2 cellular contexts compared by ENCODE assay signal in genomic region chr9:127753556-127753955, GRCh38.
A peak's percentile ranks its signal among the peaks of the same experiment; 100 is the strongest.
TF ChIP-seq lines count a peak whose summit lies in the region.

No MANE protein-coding gene starts in this region.

TF ChIP-seq in GM23338, 12 proteins besides CTCF, POLR2A, EP300 and RAD21:
- no peak for TF ChIP-seq JUNB (IDR thresholded peaks at IDR 0.05; ENCODE audit: unreplicated experiment)
- TF ChIP-seq EZH2 (IDR thresholded peaks at IDR 0.05; ENCODE audit: low read depth, unreplicated experiment), result no peak
- no peak for TF ChIP-seq EZH2phosphoT487 (IDR thresholded peaks at IDR 0.05; ENCODE audit: unreplicated experiment)
- TF ChIP-seq ZNF114 (CRISPR knock-in tag; IDR thresholded peaks at IDR 0.05), result no peak
- no peak for TF ChIP-seq STAT1 (IDR thresholded peaks at IDR 0.05; ENCODE audit: unreplicated experiment)
- TF ChIP-seq REST (IDR thresholded peaks at IDR 0.05; ENCODE audit: unreplicated experiment), result no peak
- TF ChIP-seq ZNF462 (CRISPR knock-in tag; IDR thresholded peaks at IDR 0.05), result no peak
- no peak for TF ChIP-seq ZNF331 (CRISPR knock-in tag; IDR thresholded peaks at IDR 0.05; ENCODE audit: low read depth)
- TF ChIP-seq CREB1 (CRISPR knock-in tag; IDR thresholded peaks at IDR 0.05; ENCODE audit: low read depth), result no peak
- no peak for TF ChIP-seq NANOG (IDR thresholded peaks at IDR 0.05; ENCODE audit: borderline replicate concordance)
- no peak for TF ChIP-seq POLR2AphosphoS5 (IDR thresholded peaks at IDR 0.05; ENCODE audit: low read depth)
- no peak for TF ChIP-seq ETS1 (IDR thresholded peaks at IDR 0.05)

TF ChIP-seq in K562, 482 proteins besides CTCF, POLR2A, EP300 and RAD21:
- TF ChIP-seq USF2 (CRISPR knock-in tag; IDR thresholded peaks at IDR 0.05), result no peak
- no peak for TF ChIP-seq ZBTB11 (CRISPR knock-in tag; IDR thresholded peaks at IDR 0.05)
- TF ChIP-seq MAX (CRISPR knock-in tag; IDR thresholded peaks at IDR 0.05), result 0 out of 2 replicates have a peak, but pooled peaks have one; percentile 14
- peak; percentile 36 for TF ChIP-seq ZFP36 (IDR thresholded peaks at IDR 0.05; ENCODE audit: low read depth, low read length, partially characterized antibody)
- TF ChIP-seq CREB3L1 (IDR thresholded peaks at IDR 0.05; ENCODE audit: borderline replicate concordance, low read depth), result no peak
